Comparison of ENCODE assay signal across 8 cellular contexts in genomic region chr21:44874497-44875331, GRCh38. TPM values are rescaled to one million over a fixed set of nuclear protein-coding genes. Genes with fewer than 3 reads are reported as not detected.
DNase-seq lines count a peak whose midpoint lies in the region; TF ChIP-seq lines count a peak whose summit lies in the region.

No MANE protein-coding gene starts in this region.

- H3K36me3 Mint-ChIP-seq in activated T-helper 1 cell treated with anti-CD3 and anti-CD28 coated beads, Interleukin-12 subunit alpha, Interleukin-12 subunit beta, Interleukin-2, Interleukin-4 antibody, amounts not matched to agents 30 ng/mL and 10 ng/mL and 1 ng/mL, durations not matched to agents 14 hours and 24 hours and 36 hours (ENCODE audit: low read depth): no peaks in the 10 kb centered on the region

- H3K27ac ChIP-seq in neutrophil: peak overlapping the region; percentile 93

- H3K4me3 ChIP-seq in LNCaP clone FGC (ENCODE audit: low read depth, low read length): peak overlapping the region; percentile 91
- peak overlapping the region; percentile 72 to 80 for H3K4me3 ChIP-seq in neutrophil (ENCODE audit: low read depth in 1 of 2, low read length in 1 of 2)

- no peaks in the 10 kb centered on the region for H3K9me3 Mint-ChIP-seq in activated T-helper 1 cell treated with anti-CD3 and anti-CD28 coated beads, Interleukin-12 subunit alpha, Interleukin-12 subunit beta, Interleukin-2, Interleukin-4 antibody, amounts not matched to agents 30 ng/mL and 10 ng/mL and 1 ng/mL, durations not matched to agents 14 hours and 24 hours and 36 hours

- peaks cover 53% of the 10 kb centered on the region for H3K4me1 Mint-ChIP-seq in activated T-helper 1 cell treated with anti-CD3 and anti-CD28 coated beads, Interleukin-12 subunit alpha, Interleukin-12 subunit beta, Interleukin-2, Interleukin-4 antibody, amounts not matched to agents 30 ng/mL and 10 ng/mL and 1 ng/mL, durations not matched to agents 14 hours and 24 hours and 36 hours (ENCODE audit: low read depth)

- DNase-seq in NCI-H2029 (lab: John Stamatoyannopoulos, UW) (peak; percentile 13), NCI-H2029 treated with DMSO at 0.1 percent for 48 hours (lab: John Stamatoyannopoulos, UW) (no peak), LNCaP clone FGC (ENCODE audit: low read depth) (no peak), globus pallidus (ENCODE audit: low spot score) (peak; percentile 24), T-helper 9 cell (no peak), superior temporal gyrus (ENCODE audit: extremely low spot score) (no peak)
- DNase-seq in activated T-helper 1 cell treated with anti-CD3 and anti-CD28 coated beads, Interleukin-12 subunit alpha, Interleukin-12 subunit beta, Interleukin-2, Interleukin-4 antibody, amounts not matched to agents 30 ng/mL and 10 ng/mL and 1 ng/mL, durations not matched to agents 14 hours and 24 hours and 36 hours (ENCODE audit: low spot score): peak; percentile 36

- H3K9me3 ChIP-seq in neutrophil: no peaks in the 10 kb centered on the region

- no peaks in the 10 kb centered on the region for H3K27me3 Mint-ChIP-seq in activated T-helper 1 cell treated with anti-CD3 and anti-CD28 coated beads, Interleukin-12 subunit alpha, Interleukin-12 subunit beta, Interleukin-2, Interleukin-4 antibody, amounts not matched to agents 30 ng/mL and 10 ng/mL and 1 ng/mL, durations not matched to agents 14 hours and 24 hours and 36 hours (ENCODE audit: insufficient read depth)

- peaks cover 77 to 89% of the 10 kb centered on the region in 2 experiments for H3K4me1 ChIP-seq in neutrophil (ENCODE audit: control insufficient read depth in 1 of 2, insufficient read depth in 1 of 2, low read depth in 1 of 2, low read length in 1 of 2)

- H3K36me3 ChIP-seq in neutrophil: no peaks in the 10 kb centered on the region

- H3K4me3 Mint-ChIP-seq in activated T-helper 1 cell treated with anti-CD3 and anti-CD28 coated beads, Interleukin-12 subunit alpha, Interleukin-12 subunit beta, Interleukin-2, Interleukin-4 antibody, amounts not matched to agents 30 ng/mL and 10 ng/mL and 1 ng/mL, durations not matched to agents 14 hours and 24 hours and 36 hours: peak overlapping the region; percentile 87

- intact Hi-C loops in activated T-helper 1 cell treated with anti-CD3 and anti-CD28 coated beads, Interleukin-12 subunit alpha, Interleukin-12 subunit beta, Interleukin-2, Interleukin-4 antibody, amounts not matched to agents 30 ng/mL and 10 ng/mL and 1 ng/mL, durations not matched to agents 14 hours and 24 hours and 36 hours (cut with micrococcal nuclease): loop anchor here (1.0 to 2.0 kb wide), 7 partner anchors 40 to 364 kb away; partner anchors contain the start of gene UBE2G2

- peak overlapping the region; percentile 93 for H3K27ac Mint-ChIP-seq in activated T-helper 1 cell treated with anti-CD3 and anti-CD28 coated beads, Interleukin-12 subunit alpha, Interleukin-12 subunit beta, Interleukin-2, Interleukin-4 antibody, amounts not matched to agents 30 ng/mL and 10 ng/mL and 1 ng/mL, durations not matched to agents 14 hours and 24 hours and 36 hours

- H3K27me3 ChIP-seq in neutrophil: no peaks in the 10 kb centered on the region

- TF ChIP-seq CTCF in LNCaP clone FGC (IDR thresholded peaks at IDR 0.05; ENCODE audit: control insufficient read depth, extremely low read depth, insufficient read depth) (no peak), neutrophil (IDR thresholded peaks at IDR 0.05) (no peak)

RNA-seq across cellular contexts. Expression of gene PTTG1IP, which starts 1.2 kb away (rescaled TPM):
- total RNA-seq in activated T-helper 1 cell treated with anti-CD3 and anti-CD28 coated beads, Interleukin-12 subunit alpha, Interleukin-12 subunit beta, Interleukin-2, Interleukin-4 antibody, amounts not matched to agents 30 ng/mL and 10 ng/mL and 1 ng/mL, durations not matched to agents 14 hours and 24 hours and 36 hours: 46.7 and 48.7 TPM in 2 replicates

RNA-seq across cellular contexts. Expression of gene ITGB2, which starts 46.0 kb away (rescaled TPM):
- total RNA-seq in activated T-helper 1 cell treated with anti-CD3 and anti-CD28 coated beads, Interleukin-12 subunit alpha, Interleukin-12 subunit beta, Interleukin-2, Interleukin-4 antibody, amounts not matched to agents 30 ng/mL and 10 ng/mL and 1 ng/mL, durations not matched to agents 14 hours and 24 hours and 36 hours: 292 and 294 TPM in 2 replicates

RNA-seq across cellular contexts. Expression of gene SUMO3, which starts 56.9 kb away (rescaled TPM):
- 86.9 and 88.6 TPM in 2 replicates for total RNA-seq in activated T-helper 1 cell treated with anti-CD3 and anti-CD28 coated beads, Interleukin-12 subunit alpha, Interleukin-12 subunit beta, Interleukin-2, Interleukin-4 antibody, amounts not matched to agents 30 ng/mL and 10 ng/mL and 1 ng/mL, durations not matched to agents 14 hours and 24 hours and 36 hours

Comparison
In these comparisons a context has a peak if more than half of its experiments do, and no peak if none do; other contexts are left out.
1. DNase-seq: peak in NCI-H2029 (single experiment), activated T-helper 1 cell treated with anti-CD3 and anti-CD28 coated beads, Interleukin-12 subunit alpha, Interleukin-12 subunit beta, Interleukin-2, Interleukin-4 antibody, amounts not matched to agents 30 ng/mL and 10 ng/mL and 1 ng/mL, durations not matched to agents 14 hours and 24 hours and 36 hours (single experiment) and globus pallidus (single experiment); none in NCI-H2029 treated with DMSO at 0.1 percent for 48 hours (single experiment), LNCaP clone FGC (single experiment), T-helper 9 cell (single experiment) and superior temporal gyrus (single experiment).